ENCODE assay signal across 1 cellular context in the genomic region with DNA sequence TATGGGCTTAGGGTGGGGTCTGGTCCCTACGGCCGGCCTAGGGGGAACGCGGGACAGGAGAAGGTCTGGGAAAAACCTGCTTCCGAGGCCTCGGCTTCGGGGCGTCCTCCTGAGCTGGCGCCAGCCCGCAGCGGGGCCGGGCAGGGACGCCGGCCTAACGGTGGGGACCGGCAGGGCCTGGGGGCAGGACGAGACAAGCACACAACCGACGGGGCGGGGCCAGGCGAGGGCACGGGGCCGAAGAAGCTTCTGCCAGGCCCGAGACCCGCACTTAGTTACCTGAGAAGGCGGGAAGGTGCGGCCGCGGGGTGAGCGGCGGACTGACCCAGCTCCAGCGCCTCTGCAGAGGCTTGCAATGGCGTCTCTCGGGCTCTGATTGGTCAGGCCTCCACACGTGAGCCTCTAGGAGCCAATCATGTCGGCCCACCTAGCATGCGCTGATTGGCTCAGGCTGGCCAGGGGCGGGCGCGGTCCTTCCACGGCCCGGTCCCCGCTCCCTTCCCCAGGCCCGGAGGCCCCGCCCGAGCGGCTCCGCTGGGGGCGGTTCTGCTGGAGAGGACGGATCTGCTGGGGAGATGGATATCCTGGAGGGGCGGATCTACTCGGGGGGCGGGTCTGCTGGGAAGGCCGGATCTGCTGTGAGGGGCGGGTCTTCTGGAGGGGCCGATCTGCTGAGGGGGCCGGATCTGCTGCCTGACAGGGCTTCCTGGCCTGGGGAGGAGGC.
A peak's percentile ranks its signal among the peaks of the same experiment; 100 is the strongest.
TF ChIP-seq lines count a peak whose summit lies in the region.

No MANE protein-coding gene starts in this region.

TF ChIP-seq in HepG2, 621 proteins besides CTCF, POLR2A, EP300 and RAD21 (continued from another document and continues in another):
- TF ChIP-seq, protein P1, sequence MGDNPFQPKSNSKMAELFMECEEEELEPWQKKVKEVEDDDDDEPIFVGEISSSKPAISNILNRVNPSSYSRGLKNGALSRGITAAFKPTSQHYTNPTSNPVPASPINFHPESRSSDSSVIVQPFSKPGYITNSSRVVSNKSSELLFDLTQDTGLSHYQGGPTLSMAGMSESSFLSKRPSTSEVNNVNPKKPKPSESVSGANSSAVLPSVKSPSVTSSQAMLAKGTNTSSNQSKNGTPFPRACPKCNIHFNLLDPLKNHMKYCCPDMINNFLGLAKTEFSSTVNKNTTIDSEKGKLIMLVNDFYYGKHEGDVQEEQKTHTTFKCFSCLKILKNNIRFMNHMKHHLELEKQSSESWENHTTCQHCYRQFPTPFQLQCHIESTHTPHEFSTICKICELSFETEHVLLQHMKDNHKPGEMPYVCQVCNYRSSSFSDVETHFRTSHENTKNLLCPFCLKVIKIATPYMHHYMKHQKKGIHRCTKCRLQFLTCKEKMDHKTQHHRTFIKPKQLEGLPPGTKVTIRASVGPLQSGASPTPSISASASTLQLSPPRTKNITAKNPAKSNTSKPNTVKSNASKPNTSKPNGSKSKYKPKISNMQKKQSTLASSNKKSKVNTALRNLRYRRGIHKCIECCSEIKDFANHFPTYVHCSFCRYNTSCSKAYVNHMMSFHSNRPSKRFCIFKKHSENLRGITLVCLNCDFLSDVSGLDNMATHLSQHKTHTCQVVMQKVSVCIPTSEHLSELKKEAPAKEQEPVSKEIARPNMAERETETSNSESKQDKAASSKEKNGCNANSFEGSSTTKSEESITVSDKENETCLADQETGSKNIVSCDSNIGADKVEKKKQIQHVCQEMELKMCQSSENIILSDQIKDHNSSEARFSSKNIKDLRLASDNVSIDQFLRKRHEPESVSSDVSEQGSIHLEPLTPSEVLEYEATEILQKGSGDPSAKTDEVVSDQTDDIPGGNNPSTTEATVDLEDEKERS (CRISPR knock-in tag; IDR thresholded peaks at IDR 0.05): 0 out of 2 replicates have a peak, but pooled peaks have one; percentile 69
- 0 out of 2 replicates have a peak, but pooled peaks have one; percentile 55 for TF ChIP-seq ZMAT3 (CRISPR knock-in tag; conservative IDR thresholded peaks at IDR 0.05)
- no peak for TF ChIP-seq NR3C1 (CRISPR knock-in tag; IDR thresholded peaks at IDR 0.05)
- TF ChIP-seq ZNF3 (CRISPR knock-in tag; IDR thresholded peaks at IDR 0.05): no peak
- TF ChIP-seq MBD4 (IDR thresholded peaks at IDR 0.05; ENCODE audit: borderline replicate concordance, low read length): no peak
- peak; percentile 94 for TF ChIP-seq RFXANK (CRISPR knock-in tag; IDR thresholded peaks at IDR 0.05)
- TF ChIP-seq SSRP1 (CRISPR knock-in tag; IDR thresholded peaks at IDR 0.05): no peak; the same call in 1 of the 2 replicates
- no peak for TF ChIP-seq TSC22D2 (CRISPR knock-in tag; IDR thresholded peaks at IDR 0.05; ENCODE audit: borderline replicate concordance)
- TF ChIP-seq ETV6 (CRISPR knock-in tag; conservative IDR thresholded peaks at IDR 0.05): no peak; the same call in 1 of the 2 replicates
- TF ChIP-seq HNRNPL (IDR thresholded peaks at IDR 0.05; ENCODE audit: low read depth, low read length): no peak
- TF ChIP-seq FOSL1 (CRISPR knock-in tag; IDR thresholded peaks at IDR 0.05; ENCODE audit: borderline replicate concordance): no peak; the same call in 1 of the 2 replicates
- no peak for TF ChIP-seq EHMT2 (IDR thresholded peaks at IDR 0.05; ENCODE audit: borderline replicate concordance, low read depth, low read length)
- TF ChIP-seq, protein P2, sequence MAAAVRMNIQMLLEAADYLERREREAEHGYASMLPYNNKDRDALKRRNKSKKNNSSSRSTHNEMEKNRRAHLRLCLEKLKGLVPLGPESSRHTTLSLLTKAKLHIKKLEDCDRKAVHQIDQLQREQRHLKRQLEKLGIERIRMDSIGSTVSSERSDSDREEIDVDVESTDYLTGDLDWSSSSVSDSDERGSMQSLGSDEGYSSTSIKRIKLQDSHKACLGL (CRISPR knock-in tag; IDR thresholded peaks at IDR 0.05): no peak
- TF ChIP-seq GATA4 (IDR thresholded peaks at IDR 0.05; ENCODE audit: borderline replicate concordance, low read depth): no peak
- TF ChIP-seq, protein P3, sequence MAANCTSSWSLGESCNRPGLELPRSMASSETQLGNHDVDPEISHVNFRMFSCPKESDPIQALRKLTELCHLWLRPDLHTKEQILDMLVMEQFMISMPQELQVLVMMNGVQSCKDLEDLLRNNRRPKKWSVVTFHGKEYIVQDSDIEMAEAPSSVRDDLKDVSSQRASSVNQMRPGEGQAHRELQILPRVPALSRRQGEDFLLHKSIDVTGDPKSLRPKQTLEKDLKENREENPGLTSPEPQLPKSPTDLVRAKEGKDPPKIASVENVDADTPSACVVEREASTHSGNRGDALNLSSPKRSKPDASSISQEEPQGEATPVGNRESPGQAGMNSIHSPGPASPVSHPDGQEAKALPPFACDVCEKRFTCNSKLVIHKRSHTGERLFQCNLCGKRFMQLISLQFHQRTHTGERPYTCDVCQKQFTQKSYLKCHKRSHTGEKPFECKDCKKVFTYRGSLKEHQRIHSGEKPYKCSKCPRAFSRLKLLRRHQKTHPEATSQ (CRISPR knock-in tag; IDR thresholded peaks at IDR 0.05; ENCODE audit: borderline replicate concordance): no peak; the same call in none of the 2 replicates
- TF ChIP-seq HCFC1 (IDR thresholded peaks at IDR 0.05; ENCODE audit: low read depth, low read length): no peak; the same call in 1 of the 2 replicates
- TF ChIP-seq HDAC2 (CRISPR knock-in tag; IDR thresholded peaks at IDR 0.05): no peak
- no peak for TF ChIP-seq ONECUT2 (CRISPR knock-in tag; IDR thresholded peaks at IDR 0.05)
- TF ChIP-seq HMG20B (CRISPR knock-in tag; conservative IDR thresholded peaks at IDR 0.05): no peak
- TF ChIP-seq THAP11 (CRISPR knock-in tag; IDR thresholded peaks at IDR 0.05): peak; percentile 67
- no peak for TF ChIP-seq SRSF4 (IDR thresholded peaks at IDR 0.05; ENCODE audit: low read depth, low read length, poor library complexity, severe bottlenecking)
- no peak for TF ChIP-seq ZNF337 (CRISPR knock-in tag; IDR thresholded peaks at IDR 0.05; ENCODE audit: borderline replicate concordance, low read depth)
- TF ChIP-seq, protein P4, sequence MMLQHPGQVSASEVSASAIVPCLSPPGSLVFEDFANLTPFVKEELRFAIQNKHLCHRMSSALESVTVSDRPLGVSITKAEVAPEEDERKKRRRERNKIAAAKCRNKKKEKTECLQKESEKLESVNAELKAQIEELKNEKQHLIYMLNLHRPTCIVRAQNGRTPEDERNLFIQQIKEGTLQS (CRISPR knock-in tag; IDR thresholded peaks at IDR 0.05): no peak; the same call in 1 of the 2 replicates
- TF ChIP-seq KMT2B (CRISPR knock-in tag; IDR thresholded peaks at IDR 0.05): 0 out of 2 replicates have a peak, but pooled peaks have one; percentile 6
- no peak for TF ChIP-seq FOSL2 (CRISPR knock-in tag; IDR thresholded peaks at IDR 0.05)
- TF ChIP-seq ZMYM4 (CRISPR knock-in tag; IDR thresholded peaks at IDR 0.05): peak; percentile 45
- no peak for TF ChIP-seq CC2D1A (CRISPR knock-in tag; IDR thresholded peaks at IDR 0.05)
- peak; percentile 69 for TF ChIP-seq HES4 (CRISPR knock-in tag; IDR thresholded peaks at IDR 0.05; ENCODE audit: borderline replicate concordance)
- no peak for TF ChIP-seq ZNF672 (CRISPR knock-in tag; IDR thresholded peaks at IDR 0.05)
- TF ChIP-seq, protein P5, sequence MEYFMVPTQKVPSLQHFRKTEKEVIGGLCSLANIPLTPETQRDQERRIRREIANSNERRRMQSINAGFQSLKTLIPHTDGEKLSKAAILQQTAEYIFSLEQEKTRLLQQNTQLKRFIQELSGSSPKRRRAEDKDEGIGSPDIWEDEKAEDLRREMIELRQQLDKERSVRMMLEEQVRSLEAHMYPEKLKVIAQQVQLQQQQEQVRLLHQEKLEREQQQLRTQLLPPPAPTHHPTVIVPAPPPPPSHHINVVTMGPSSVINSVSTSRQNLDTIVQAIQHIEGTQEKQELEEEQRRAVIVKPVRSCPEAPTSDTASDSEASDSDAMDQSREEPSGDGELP (IDR thresholded peaks at IDR 0.05; ENCODE audit: borderline replicate concordance, low read depth): no peak
- no peak for TF ChIP-seq SALL2 (CRISPR knock-in tag; IDR thresholded peaks at IDR 0.05)
- TF ChIP-seq ZNF549 (CRISPR knock-in tag; IDR thresholded peaks at IDR 0.05): no peak
- TF ChIP-seq SETDB1 (CRISPR knock-in tag; IDR thresholded peaks at IDR 0.05; ENCODE audit: borderline replicate concordance): no peak
- no peak; the same call in 1 of the 2 replicates for TF ChIP-seq SPEN (CRISPR knock-in tag; IDR thresholded peaks at IDR 0.05; ENCODE audit: low read depth)
- TF ChIP-seq, protein P6, sequence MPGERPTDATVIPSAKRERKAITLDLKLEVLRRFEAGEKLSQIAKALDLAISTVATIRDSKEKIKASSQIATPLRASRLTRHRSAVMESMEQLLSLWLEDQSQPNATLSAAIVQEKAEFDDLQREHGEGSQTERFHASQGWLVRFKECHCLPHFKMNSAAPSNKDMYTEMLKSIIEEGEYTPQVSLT (CRISPR knock-in tag; IDR thresholded peaks at IDR 0.05; ENCODE audit: borderline replicate concordance, low read depth): no peak
- TF ChIP-seq ZNF776 (CRISPR knock-in tag; IDR thresholded peaks at IDR 0.05): no peak; the same call in 1 of the 2 replicates
- no peak for TF ChIP-seq NR2F6 (IDR thresholded peaks at IDR 0.05)
- TF ChIP-seq NR2F6 (CRISPR knock-in tag; IDR thresholded peaks at IDR 0.05): peak; percentile 10; the same call in 1 of the 2 replicates
- peak; percentile 46; the same call in 1 of the 2 replicates for TF ChIP-seq ZNF766 (CRISPR knock-in tag; IDR thresholded peaks at IDR 0.05; ENCODE audit: borderline replicate concordance)
- no peak for TF ChIP-seq YEATS2 (CRISPR knock-in tag; IDR thresholded peaks at IDR 0.05; ENCODE audit: borderline replicate concordance)
- no peak for TF ChIP-seq ARHGAP35 (CRISPR knock-in tag; IDR thresholded peaks at IDR 0.05; ENCODE audit: borderline replicate concordance)
- no peak for TF ChIP-seq SMAD1 (CRISPR knock-in tag; IDR thresholded peaks at IDR 0.05; ENCODE audit: borderline replicate concordance, low read depth)
- TF ChIP-seq HOXA5 (CRISPR knock-in tag; IDR thresholded peaks at IDR 0.05): peak; percentile 75
- TF ChIP-seq HDAC1 (CRISPR knock-in tag; IDR thresholded peaks at IDR 0.05): peak; percentile 45; the same call in 1 of the 2 replicates
- TF ChIP-seq HOXA3 (CRISPR knock-in tag; IDR thresholded peaks at IDR 0.05): no peak
- TF ChIP-seq SRF (IDR thresholded peaks at IDR 0.05; ENCODE audit: low read depth, low read length): no peak
- peak; percentile 52; the same call in 1 of the 2 replicates for TF ChIP-seq ZNF589 (CRISPR knock-in tag; conservative IDR thresholded peaks at IDR 0.05)
- TF ChIP-seq MXD4 (CRISPR knock-in tag; IDR thresholded peaks at IDR 0.05): no peak
- TF ChIP-seq, protein P7, sequence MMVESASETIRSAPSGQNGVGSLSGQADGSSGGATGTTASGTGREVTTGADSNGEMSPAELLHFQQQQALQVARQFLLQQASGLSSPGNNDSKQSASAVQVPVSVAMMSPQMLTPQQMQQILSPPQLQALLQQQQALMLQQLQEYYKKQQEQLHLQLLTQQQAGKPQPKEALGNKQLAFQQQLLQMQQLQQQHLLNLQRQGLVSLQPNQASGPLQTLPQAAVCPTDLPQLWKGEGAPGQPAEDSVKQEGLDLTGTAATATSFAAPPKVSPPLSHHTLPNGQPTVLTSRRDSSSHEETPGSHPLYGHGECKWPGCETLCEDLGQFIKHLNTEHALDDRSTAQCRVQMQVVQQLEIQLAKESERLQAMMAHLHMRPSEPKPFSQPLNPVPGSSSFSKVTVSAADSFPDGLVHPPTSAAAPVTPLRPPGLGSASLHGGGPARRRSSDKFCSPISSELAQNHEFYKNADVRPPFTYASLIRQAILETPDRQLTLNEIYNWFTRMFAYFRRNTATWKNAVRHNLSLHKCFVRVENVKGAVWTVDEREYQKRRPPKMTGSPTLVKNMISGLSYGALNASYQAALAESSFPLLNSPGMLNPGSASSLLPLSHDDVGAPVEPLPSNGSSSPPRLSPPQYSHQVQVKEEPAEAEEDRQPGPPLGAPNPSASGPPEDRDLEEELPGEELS (CRISPR knock-in tag; IDR thresholded peaks at IDR 0.05): no peak
- TF ChIP-seq ZNF143 (CRISPR knock-in tag; IDR thresholded peaks at IDR 0.05): no peak
- TF ChIP-seq ZNF768 (CRISPR knock-in tag; IDR thresholded peaks at IDR 0.05): peak; percentile 66; the same call in 1 of the 2 replicates
- TF ChIP-seq KLF16 (CRISPR knock-in tag; IDR thresholded peaks at IDR 0.05): peak in 1 of 2 experiments; percentile 65; a peak in 1 of 4 replicates
- TF ChIP-seq ZNF772 (CRISPR knock-in tag; IDR thresholded peaks at IDR 0.05): no peak; the same call in 1 of the 2 replicates
- no peak for TF ChIP-seq ZNF33B (CRISPR knock-in tag; IDR thresholded peaks at IDR 0.05)
- TF ChIP-seq SOX13 (IDR thresholded peaks at IDR 0.05): no peak
- TF ChIP-seq SOX13 (CRISPR knock-in tag; conservative IDR thresholded peaks at IDR 0.05 in 1 of 2, IDR thresholded peaks at IDR 0.05 in 1 of 2): 0 out of 4 replicates have a peak, but pooled peaks of 1 of the 2 experiments have one; percentile 21
- 0 out of 2 replicates have a peak, but pooled peaks have one; percentile 30 for TF ChIP-seq ZNF616 (CRISPR knock-in tag; IDR thresholded peaks at IDR 0.05; ENCODE audit: low read depth)
- peak; percentile 91 for TF ChIP-seq PHF8 (CRISPR knock-in tag; IDR thresholded peaks at IDR 0.05)
- TF ChIP-seq, protein P8, sequence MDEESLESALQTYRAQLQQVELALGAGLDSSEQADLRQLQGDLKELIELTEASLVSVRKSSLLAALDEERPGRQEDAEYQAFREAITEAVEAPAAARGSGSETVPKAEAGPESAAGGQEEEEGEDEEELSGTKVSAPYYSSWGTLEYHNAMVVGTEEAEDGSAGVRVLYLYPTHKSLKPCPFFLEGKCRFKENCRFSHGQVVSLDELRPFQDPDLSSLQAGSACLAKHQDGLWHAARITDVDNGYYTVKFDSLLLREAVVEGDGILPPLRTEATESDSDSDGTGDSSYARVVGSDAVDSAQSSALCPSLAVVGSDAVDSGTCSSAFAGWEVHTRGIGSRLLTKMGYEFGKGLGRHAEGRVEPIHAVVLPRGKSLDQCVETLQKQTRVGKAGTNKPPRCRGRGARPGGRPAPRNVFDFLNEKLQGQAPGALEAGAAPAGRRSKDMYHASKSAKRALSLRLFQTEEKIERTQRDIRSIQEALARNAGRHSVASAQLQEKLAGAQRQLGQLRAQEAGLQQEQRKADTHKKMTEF (CRISPR knock-in tag; IDR thresholded peaks at IDR 0.05): peak; percentile 83; the same call in 1 of the 2 replicates
